28 cellular contexts compared by ENCODE assay signal in genomic region chr16:69934751-69935150, GRCh38. TPM values are rescaled to one million over a fixed set of nuclear protein-coding genes. Genes with fewer than 3 reads are reported as not detected.
"Had no signal": no experiment of that assay in that cellular context is flagged by ENCODE, and none has a peak within 500 bp of the region (broad histone marks: within the 10 kb centered on the region; RNA-seq: fewer than 3 reads in every experiment).

No MANE protein-coding gene starts in this region.

- H3K4me3 ChIP-seq: body of pancreas, heart right ventricle, left lung, right atrium auricular region, testis, uterus had no signal

- H3K9me3 ChIP-seq: body of pancreas, heart right ventricle, left lung, right atrium auricular region, testis, uterus had no signal

- FAIRE-seq: islet of Langerhans had no signal

- ATAC-seq: activated naive CD8-positive, alpha-beta T cell treated with anti-CD3 and anti-CD28 coated beads, Interleukin-2, amount 50 U/mL, for 24 hours; body of pancreas; esophagus mucosa; heart right ventricle; left lung; naive thymus-derived CD4-positive, alpha-beta T cell; WTC11 had no signal

- H3K27ac Mint-ChIP-seq: activated CD4-positive, alpha-beta memory T cell treated with anti-CD3 and anti-CD28 coated beads, Interleukin-2, amount 10 ng/mL, durations not matched to agents 7 days and 5 days; activated CD4-positive, alpha-beta T cell treated with anti-CD3 and anti-CD28 coated beads, Interleukin-2, amount 10 ng/mL, durations not matched to agents 7 days and 5 days; activated naive CD4-positive, alpha-beta T cell treated with anti-CD3 and anti-CD28 coated beads, Interleukin-2, amount 50 U/mL, for 24 hours; activated naive CD8-positive, alpha-beta T cell treated with anti-CD3 and anti-CD28 coated beads, Interleukin-2, amount 50 U/mL, for 24 hours; activated T-cell treated with anti-CD3 and anti-CD28 coated beads, Interleukin-2, amount 50 U/mL, for 24 hours; endodermal cell; mesothelial cell of epicardium; naive thymus-derived CD4-positive, alpha-beta T cell; type B pancreatic cell; WTC11 had no signal

- H3K4me1 ChIP-seq: body of pancreas, left lung, testis, uterus had no signal

- H3K27ac ChIP-seq: body of pancreas, heart right ventricle, left lung, right atrium auricular region, testis, uterus had no signal

- H3K27me3 ChIP-seq: body of pancreas, heart right ventricle, left lung, right atrium auricular region, testis, uterus had no signal

- H3K4me1 Mint-ChIP-seq: activated CD4-positive, alpha-beta memory T cell treated with anti-CD3 and anti-CD28 coated beads, Interleukin-2, amount 10 ng/mL, durations not matched to agents 7 days and 5 days; activated CD4-positive, alpha-beta T cell treated with anti-CD3 and anti-CD28 coated beads, Interleukin-2, amount 10 ng/mL, durations not matched to agents 7 days and 5 days; activated naive CD4-positive, alpha-beta T cell treated with anti-CD3 and anti-CD28 coated beads, Interleukin-2, amount 50 U/mL, for 24 hours; activated naive CD8-positive, alpha-beta T cell treated with anti-CD3 and anti-CD28 coated beads, Interleukin-2, amount 50 U/mL, for 24 hours; endodermal cell; mesothelial cell of epicardium had no signal

- H3K27me3 Mint-ChIP-seq: activated CD4-positive, alpha-beta memory T cell treated with anti-CD3 and anti-CD28 coated beads, Interleukin-2, amount 10 ng/mL, durations not matched to agents 7 days and 5 days; activated CD4-positive, alpha-beta T cell treated with anti-CD3 and anti-CD28 coated beads, Interleukin-2, amount 10 ng/mL, durations not matched to agents 7 days and 5 days; activated naive CD4-positive, alpha-beta T cell treated with anti-CD3 and anti-CD28 coated beads, Interleukin-2, amount 50 U/mL, for 24 hours; activated naive CD8-positive, alpha-beta T cell treated with anti-CD3 and anti-CD28 coated beads, Interleukin-2, amount 50 U/mL, for 24 hours; activated T-cell treated with anti-CD3 and anti-CD28 coated beads, Interleukin-2, amount 50 U/mL, for 24 hours; naive thymus-derived CD4-positive, alpha-beta T cell; type B pancreatic cell had no signal

- DNase-seq: activated CD4-positive, alpha-beta memory T cell treated with anti-CD3 and anti-CD28 coated beads, Interleukin-2, amount 10 ng/mL, durations not matched to agents 7 days and 5 days; activated CD4-positive, alpha-beta T cell treated with anti-CD3 and anti-CD28 coated beads for 1 hour; activated CD4-positive, alpha-beta T cell treated with anti-CD3 and anti-CD28 coated beads, Interleukin-2, amount 10 ng/mL, durations not matched to agents 7 days and 5 days; activated CD8-positive, alpha-beta memory T cell treated with anti-CD3 and anti-CD28 coated beads, Interleukin-2, amount 50 U/mL, for 48 hours; activated gamma-delta T cell treated with Interleukin-2 at 50 U/mL for 16 hours; activated naive CD8-positive, alpha-beta T cell treated with anti-CD3 and anti-CD28 coated beads, Interleukin-2, amount 50 U/mL, for 24 hours; activated T-cell treated with anti-CD3 and anti-CD28 coated beads, Interleukin-2, amount 50 U/mL, for 24 hours; body of pancreas; cerebellar nuclear complex; endodermal cell; foreskin fibroblast; heart right ventricle; left lung; naive thymus-derived CD4-positive, alpha-beta T cell; stimulated activated naive CD4-positive, alpha-beta T cell; T-helper 2 cell; uterus had no signal

- H3K4me3 Mint-ChIP-seq: activated CD4-positive, alpha-beta memory T cell treated with anti-CD3 and anti-CD28 coated beads, Interleukin-2, amount 10 ng/mL, durations not matched to agents 7 days and 5 days; activated CD4-positive, alpha-beta T cell treated with anti-CD3 and anti-CD28 coated beads, Interleukin-2, amount 10 ng/mL, durations not matched to agents 7 days and 5 days; activated naive CD4-positive, alpha-beta T cell treated with anti-CD3 and anti-CD28 coated beads, Interleukin-2, amount 50 U/mL, for 24 hours; activated naive CD8-positive, alpha-beta T cell treated with anti-CD3 and anti-CD28 coated beads, Interleukin-2, amount 50 U/mL, for 24 hours; activated T-cell treated with anti-CD3 and anti-CD28 coated beads, Interleukin-2, amount 50 U/mL, for 24 hours; endodermal cell; mesothelial cell of epicardium; naive thymus-derived CD4-positive, alpha-beta T cell; neural crest cell; type B pancreatic cell; WTC11 had no signal

- H3K36me3 ChIP-seq: uterus had no signal

- H3K9me3 Mint-ChIP-seq: activated CD4-positive, alpha-beta memory T cell treated with anti-CD3 and anti-CD28 coated beads, Interleukin-2, amount 10 ng/mL, durations not matched to agents 7 days and 5 days; activated CD4-positive, alpha-beta T cell treated with anti-CD3 and anti-CD28 coated beads, Interleukin-2, amount 10 ng/mL, durations not matched to agents 7 days and 5 days; activated naive CD4-positive, alpha-beta T cell treated with anti-CD3 and anti-CD28 coated beads, Interleukin-2, amount 50 U/mL, for 24 hours; activated naive CD8-positive, alpha-beta T cell treated with anti-CD3 and anti-CD28 coated beads, Interleukin-2, amount 50 U/mL, for 24 hours; activated T-cell treated with anti-CD3 and anti-CD28 coated beads, Interleukin-2, amount 50 U/mL, for 24 hours; endodermal cell; mesothelial cell of epicardium; neural crest cell; type B pancreatic cell; WTC11 had no signal

RNA-seq across cellular contexts. Expression of gene CLEC18A, which starts 16.4 kb away (rescaled TPM):
- total RNA-seq: lung microvascular endothelial cell, occipital lobe had no signal
